ENCODE assay signal across 11 cellular contexts in genomic region chr22:36419912-36420882, GRCh38. TPM values are rescaled to one million over a fixed set of nuclear protein-coding genes. Genes with fewer than 3 reads are reported as not detected.
DNase-seq lines count a peak whose midpoint lies in the region; ATAC-seq, FAIRE-seq and TF ChIP-seq lines count a peak whose summit lies in the region.
"Had no signal": no experiment of that assay in that cellular context is flagged by ENCODE, and none has a peak within 500 bp of the region (broad histone marks: within the 10 kb centered on the region; RNA-seq: fewer than 3 reads in every experiment).

No MANE protein-coding gene starts in this region.

- DNase-seq in Caco-2: peak; percentile 65 to 86
- DNase-seq in astrocyte (ENCODE audit: low read depth): no peak
- DNase-seq in left colon: no peak
- DNase-seq in renal cortical epithelial cell (ENCODE audit: low read depth): peak; percentile 57
- DNase-seq in nucleus accumbens (lab: John Stamatoyannopoulos, UW): no peak
- no peak for DNase-seq in NK-92 treated with Interleukin-12 subunit alpha and Interleukin-12 subunit beta, amount 100 ng/mL, for 24 hours (lab: John Stamatoyannopoulos, UW)
- no peak for DNase-seq in UCSD-AML1 (lab: John Stamatoyannopoulos, UW; ENCODE audit: unreplicated experiment)
- DNase-seq in GM10248 (ENCODE audit: extremely low spot score): no peak
- DNase-seq: NCI-H1048, WERI-Rb-1 had no signal

- H3K27ac ChIP-seq in astrocyte (ENCODE audit: low read depth, low read length): no peak overlapping the region
- H3K27ac ChIP-seq: parathyroid adenoma, WERI-Rb-1 had no signal

- H3K27ac Mint-ChIP-seq in Caco-2 (ENCODE audit: unreplicated experiment) (peak overlapping the region; percentile 91), astrocyte (ENCODE audit: unreplicated experiment) (peak overlapping the region; percentile 58)

- H3K27me3 Mint-ChIP-seq in Caco-2 (ENCODE audit: insufficient read depth, unreplicated experiment): no peaks in the 10 kb centered on the region
- H3K27me3 Mint-ChIP-seq in astrocyte (ENCODE audit: low read depth, unreplicated experiment): no peaks in the 10 kb centered on the region

- TF ChIP-seq CTCF in Caco-2 (IDR thresholded peaks at IDR 0.05; ENCODE audit: insufficient read depth in 1 of 2, low read depth in 1 of 2, low read length in 1 of 2, severe bottlenecking in 1 of 2, unreplicated experiment in 1 of 2) (no peak), astrocyte (IDR thresholded peaks at IDR 0.05; ENCODE audit: insufficient read depth, low read depth, low read length) (no peak), GM10248 (IDR thresholded peaks at IDR 0.05; ENCODE audit: control extremely low read depth, extremely low read depth, low read depth, missing control alignments) (no peak)

- H3K9me3 ChIP-seq in Caco-2 (no peaks in the 10 kb centered on the region), astrocyte (ENCODE audit: insufficient read depth, low read depth, low read length) (no peaks in the 10 kb centered on the region)

- POLR2A ChIA-PET in Caco-2 (lab: Charles Lee) (interaction anchor here (0.6 to 2.8 kb wide), 11 partner anchors 10 to 61 kb away, joined by 3 to 20 read pairs (median 7); partner anchors contain the start of genes MYH9 and TXN2), GM10248 (lab: Yijun Ruan, JAX) (no interaction called here)

- BruUV-seq in Caco-2 (replicated peaks; lab: Mats Ljungman, UMichigan): TSS peak; percentile 85

- ATAC-seq in left colon: peak; percentile 39

- H3K4me3 ChIP-seq in Caco-2 (ENCODE audit: low read depth, low read length) (peak overlapping the region; percentile 8; the same call in 1 of the 2 replicates), astrocyte (ENCODE audit: insufficient read depth, low read depth, low read length) (no peak overlapping the region)

- H3K4me1 ChIP-seq in Caco-2: peaks cover 41% of the 10 kb centered on the region
- peaks cover 23% of the 10 kb centered on the region for H3K4me1 ChIP-seq in astrocyte (ENCODE audit: insufficient read depth, low read length)
- H3K4me1 ChIP-seq: parathyroid adenoma had no signal

- CTCF ChIA-PET in Caco-2 (lab: Charles Lee) (interaction anchor here (0.6 to 2.0 kb wide), 3 partner anchors 15 to 356 kb away, joined by 3 to 5 read pairs (median 4); partner anchors contain the start of gene IFT27), GM10248 (lab: Yijun Ruan, JAX) (interaction anchor here (1.2 to 1.6 kb wide), 2 partner anchors 13 to 16 kb away, joined by 3 to 7 read pairs; no protein-coding TSS in a partner anchor)

- intact Hi-C loops in Caco-2 (cut with micrococcal nuclease; ENCODE audit: unreplicated experiment) (loop anchor here (1.0 to 2.0 kb wide), 4 partner anchors 10 to 51 kb away; no protein-coding TSS in a partner anchor), left colon (cut with DNase I, micrococcal nuclease) (no loop called here)

- no peak for FAIRE-seq in astrocyte (lab: Jason Lieb, UNC)

- no peaks in the 10 kb centered on the region for H4K20me1 ChIP-seq in astrocyte (ENCODE audit: insufficient read depth, low read length)

- H3K79me2 ChIP-seq in astrocyte (ENCODE audit: insufficient read depth, low read length): no peaks in the 10 kb centered on the region
- H3K79me2 ChIP-seq: parathyroid adenoma had no signal

- H3K9me3 Mint-ChIP-seq in Caco-2 (ENCODE audit: unreplicated experiment) (no peaks in the 10 kb centered on the region), astrocyte (ENCODE audit: unreplicated experiment) (no peaks in the 10 kb centered on the region)

- no peak overlapping the region for H2AFZ ChIP-seq in astrocyte (ENCODE audit: low read depth, low read length)

- H3K36me3 Mint-ChIP-seq in Caco-2 (ENCODE audit: insufficient read depth, unreplicated experiment) (peaks cover 10% of the 10 kb centered on the region), astrocyte (ENCODE audit: low read depth, unreplicated experiment) (no peaks in the 10 kb centered on the region)

- peaks cover 9% of the 10 kb centered on the region for H3K4me1 Mint-ChIP-seq in Caco-2 (ENCODE audit: low read depth, unreplicated experiment)
- H3K4me1 Mint-ChIP-seq in astrocyte (ENCODE audit: low read depth, unreplicated experiment): peaks cover 16% of the 10 kb centered on the region

- peak overlapping the region; percentile 70 for H3K4me3 Mint-ChIP-seq in Caco-2 (ENCODE audit: unreplicated experiment)
- no peak overlapping the region for H3K4me3 Mint-ChIP-seq in astrocyte (ENCODE audit: unreplicated experiment)

- no peaks in the 10 kb centered on the region for H3K36me3 ChIP-seq in Caco-2 (ENCODE audit: control insufficient read depth, insufficient read depth, low read length)
- H3K36me3 ChIP-seq in astrocyte (ENCODE audit: insufficient read depth, low read length): no peaks in the 10 kb centered on the region
- H3K36me3 ChIP-seq: WERI-Rb-1 had no signal

- H3K9ac ChIP-seq in astrocyte (ENCODE audit: low read length): no peak overlapping the region
- H3K9ac ChIP-seq: parathyroid adenoma had no signal

- H3K4me2 ChIP-seq in astrocyte (ENCODE audit: low read length): peak overlapping the region; percentile 40

- no peaks in the 10 kb centered on the region for H3K27me3 ChIP-seq in Caco-2 (replicated peaks; ENCODE audit: control insufficient read depth, insufficient read depth, low read length)
- no peaks in the 10 kb centered on the region for H3K27me3 ChIP-seq in astrocyte (ENCODE audit: insufficient read depth, low read length)

RNA-seq across cellular contexts. Expression of gene MYH9, which starts 32.4 kb away (rescaled TPM):
- total RNA-seq in Caco-2 (2022) (513 and 539 TPM in 2 replicates), astrocyte (2,278 and 2,469 TPM in 2 replicates), left colon (100 to 1,000 TPM; 581 to 641 TPM), renal cortical epithelial cell (1,031 and 1,268 TPM in 2 replicates)

Comparison
In these comparisons a context has a peak if more than half of its experiments do, and no peak if none do; other contexts are left out.
1. DNase-seq: peak in Caco-2 (2 of 2) and renal cortical epithelial cell (single experiment); none in astrocyte (single experiment), left colon (0 of 2), nucleus accumbens (0 of 56), NK-92 treated with Interleukin-12 subunit alpha and Interleukin-12 subunit beta, amount 100 ng/mL, for 24 hours (single experiment), UCSD-AML1 (single experiment) and GM10248 (single experiment).